Comparison of ENCODE assay signal across 14 cellular contexts in the genomic region with DNA sequence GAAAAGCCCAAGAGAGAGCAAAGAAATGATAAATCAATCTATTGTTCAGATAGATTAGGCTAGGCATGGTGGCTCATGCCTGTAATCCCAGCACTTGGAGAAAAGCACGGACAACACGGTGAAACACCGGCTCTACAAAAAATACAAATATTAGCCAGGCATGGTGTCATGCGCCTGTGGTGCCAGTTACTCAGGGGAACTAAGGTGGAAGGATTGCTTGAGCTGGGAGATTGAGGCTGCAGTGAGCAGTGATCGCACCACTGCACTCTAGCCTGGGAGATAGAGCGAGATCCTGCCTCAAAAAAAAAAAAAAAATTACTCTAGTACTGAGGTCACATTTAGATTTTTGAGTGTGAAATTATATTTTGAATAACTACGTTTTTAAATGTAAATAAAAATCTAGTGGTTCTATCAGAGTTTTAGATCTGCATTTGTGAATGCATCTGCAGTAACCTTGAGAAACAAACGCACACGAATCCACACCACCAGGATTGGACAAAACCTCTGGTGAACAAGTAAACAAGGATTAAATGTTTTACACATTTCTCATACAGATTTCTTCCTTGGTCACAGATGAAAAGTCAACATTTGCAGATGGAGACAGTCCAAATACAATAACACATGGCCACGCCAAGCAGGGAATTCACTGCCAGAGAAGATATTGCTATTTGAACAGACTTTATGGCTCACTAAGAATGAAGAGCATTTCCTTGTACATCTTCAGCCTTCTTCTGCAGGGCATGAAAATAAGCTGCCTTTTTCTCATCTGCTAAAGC.
DNase-seq lines count a peak whose midpoint lies in the region; ATAC-seq and TF ChIP-seq lines count a peak whose summit lies in the region.
"Had no signal": no experiment of that assay in that cellular context is flagged by ENCODE, and none has a peak within 500 bp of the region (broad histone marks: within the 10 kb centered on the region; RNA-seq: fewer than 3 reads in every experiment).

No MANE protein-coding gene starts in this region.

- no peaks in the 10 kb centered on the region for H3K27me3 ChIP-seq in stomach
- H3K27me3 ChIP-seq in GM23338 (ENCODE audit: insufficient read depth), result no peaks in the 10 kb centered on the region
- H3K27me3 ChIP-seq: BE2C, SJSA1, vagina had no signal

- H3F3A ChIP-seq in GM23338 (replicated peaks; ENCODE audit: low read depth), result no peaks in the 10 kb centered on the region

- peak; percentile 9 for DNase-seq in NCI-H2171 treated with DMSO at 0.1 percent for 48 hours (lab: John Stamatoyannopoulos, UW)
- DNase-seq in NCI-H2171 (lab: John Stamatoyannopoulos, UW), result no peak
- peak; percentile 24 for DNase-seq in NCI-H748 treated with DMSO at 0.1 percent for 48 hours (lab: John Stamatoyannopoulos, UW)
- DNase-seq in fibroblast of the aortic adventitia (ENCODE audit: low read depth), result peak; percentile 80
- peak; percentile 60 for DNase-seq in stomach
- no peak for DNase-seq in GM23338 (ENCODE audit: low spot score)
- DNase-seq: activated CD4-positive, alpha-beta T cell treated with anti-CD3 and anti-CD28 coated beads, Interleukin-2, amount 50 U/mL, for 48 hours; anterior cingulate cortex; BE2C; Kasumi-1 had no signal

- no peak for TF ChIP-seq EP300 in stomach (IDR thresholded peaks at IDR 0.05)

- no peaks in the 10 kb centered on the region for H3K9me3 Mint-ChIP-seq in GM23338

- no peaks in the 10 kb centered on the region for H3K27me3 Mint-ChIP-seq in GM23338 (ENCODE audit: insufficient read depth, low read depth, poor library complexity)

- H3K4me2 ChIP-seq in GM23338, result no peak overlapping the region

- H3K79me2 ChIP-seq in GM23338 (replicated peaks; ENCODE audit: insufficient read depth), result no peaks in the 10 kb centered on the region

- H3K4me3 Mint-ChIP-seq in GM23338, result no peak overlapping the region

- H3K36me3 Mint-ChIP-seq in GM23338 (ENCODE audit: low read depth), result no peaks in the 10 kb centered on the region

- no peaks in the 10 kb centered on the region for H3K36me3 ChIP-seq in stomach
- H3K36me3 ChIP-seq in GM23338 (ENCODE audit: insufficient read depth), result no peaks in the 10 kb centered on the region
- H3K36me3 ChIP-seq: BE2C, SJSA1, vagina had no signal

- TF ChIP-seq CTCF in fibroblast of the aortic adventitia (IDR thresholded peaks at IDR 0.05; ENCODE audit: insufficient read depth, low read length) (no peak), stomach (IDR thresholded peaks at IDR 0.05) (no peak), GM23338 (conservative IDR thresholded peaks at IDR 0.05; ENCODE audit: low read depth in 2 of 2) (no peak)

- TF ChIP-seq POLR2A in stomach (IDR thresholded peaks at IDR 0.05), result no peak

- H3K9me2 ChIP-seq in GM23338 (ENCODE audit: insufficient read depth), result peaks cover 5% of the 10 kb centered on the region; the same call in 1 of the 2 replicates

- H3K27ac ChIP-seq in stomach (no peak overlapping the region), GM23338 (ENCODE audit: low read depth) (no peak overlapping the region)
- H3K27ac ChIP-seq: SJSA1, vagina had no signal

- H4K20me1 ChIP-seq in GM23338 (replicated peaks; ENCODE audit: insufficient read depth), result no peaks in the 10 kb centered on the region

- H3K4me3 ChIP-seq in fibroblast of the aortic adventitia (ENCODE audit: low read depth, low read length) (no peak overlapping the region), stomach (peak overlapping the region in 1 of 4 donors; percentile 1), GM23338 (no peak overlapping the region)
- H3K4me3 ChIP-seq: SJSA1, vagina had no signal

- peaks cover 19% of the 10 kb centered on the region for H3K4me1 Mint-ChIP-seq in GM23338

- no peak overlapping the region for H2AFZ ChIP-seq in GM23338

- ATAC-seq in GM23338, result no peak
- no peak for ATAC-seq in HG02884 (IDR thresholded peaks at IDR 0.05; ENCODE audit: unreplicated experiment)
- no peak for ATAC-seq in GM19467 (IDR thresholded peaks at IDR 0.05; ENCODE audit: unreplicated experiment)

- H3K9me3 ChIP-seq in stomach, result no peaks in the 10 kb centered on the region
- H3K9me3 ChIP-seq: BE2C, SJSA1, vagina had no signal

- intact Hi-C loops in stomach (cut with DNase I; ENCODE audit: low total_unique reads), result no loop called here

- H3K27ac Mint-ChIP-seq in GM23338, result no peak overlapping the region

- WGBS in stomach, 5 donors, result 28 to 48% (median 37%) methylated on average over 10 of the region's 10 CpGs

- H3K4me1 ChIP-seq in stomach, result peaks cover 0 to 16% (median 10%) of the 10 kb centered on the region in 4 donors
- H3K4me1 ChIP-seq in GM23338 (ENCODE audit: insufficient read depth), result peaks cover 15% of the 10 kb centered on the region; the same call in 1 of the 2 replicates
- H3K4me1 ChIP-seq: BE2C, SJSA1 had no signal

TF ChIP-seq in GM23338, 12 proteins besides CTCF, POLR2A, EP300 and RAD21:
- TF ChIP-seq NANOG (IDR thresholded peaks at IDR 0.05; ENCODE audit: borderline replicate concordance) (no peak), EZH2phosphoT487 (IDR thresholded peaks at IDR 0.05; ENCODE audit: unreplicated experiment) (no peak), CREB1 (CRISPR knock-in tag; IDR thresholded peaks at IDR 0.05; ENCODE audit: low read depth) (no peak), JUNB (IDR thresholded peaks at IDR 0.05; ENCODE audit: unreplicated experiment) (no peak), STAT1 (IDR thresholded peaks at IDR 0.05; ENCODE audit: unreplicated experiment) (no peak), ZNF462 (CRISPR knock-in tag; IDR thresholded peaks at IDR 0.05) (no peak), ETS1 (IDR thresholded peaks at IDR 0.05) (no peak)
TF ChIP-seq in GM23338: peak in this region for 0.

Comparison
In these comparisons a context has a peak if more than half of its experiments do, and no peak if none do; other contexts are left out.
1. DNase-seq: peak in NCI-H2171 treated with DMSO at 0.1 percent for 48 hours (single experiment), NCI-H748 treated with DMSO at 0.1 percent for 48 hours (single experiment), fibroblast of the aortic adventitia (single experiment) and stomach (single experiment); none in NCI-H2171 (single experiment) and GM23338 (single experiment).